ENCODE assay signal across 32 cellular contexts in genomic region chr12:7694556-7694955, GRCh38. TPM values are rescaled to one million over a fixed set of nuclear protein-coding genes. Genes with fewer than 3 reads are reported as not detected.
"Had no signal": no experiment of that assay in that cellular context is flagged by ENCODE, and none has a peak within 500 bp of the region (broad histone marks: within the 10 kb centered on the region; RNA-seq: fewer than 3 reads in every experiment).

No MANE protein-coding gene starts in this region.

- H3K4me1 ChIP-seq: gastrocnemius medialis, sigmoid colon, suprapubic skin had no signal

- H3K4me3 ChIP-seq: gastrocnemius medialis, ovary, sigmoid colon, suprapubic skin, tibial artery, upper lobe of right lung had no signal

- H3K4me3 Mint-ChIP-seq: activated naive CD8-positive, alpha-beta T cell; mesothelial cell of epicardium had no signal

- H3K9me3 Mint-ChIP-seq: mesothelial cell of epicardium, naive B cell had no signal

- DNase-seq: activated CD4-positive, alpha-beta T cell treated with anti-CD3 and anti-CD28 coated beads for 48 hours; activated CD4-positive, alpha-beta T cell treated with anti-CD3 and anti-CD28 coated beads, Interleukin-2, amount 50 U/mL, for 48 hours; activated CD8-positive, alpha-beta memory T cell treated with anti-CD3 and anti-CD28 coated beads for 24 hours; activated effector memory CD4-positive, alpha-beta T cell treated with Interleukin-2 at 50 U/mL for 16 hours; activated naive CD4-positive, alpha-beta T cell treated with Interleukin-2 at 50 U/mL for 16 hours; effector CD4-positive, alpha-beta T cell; erythroblast; gastrocnemius medialis; glutamatergic neuron; islet precursor cell; left cardiac atrium; mammary epithelial cell; naive B cell; ovary; sigmoid colon; small intestine; stimulated activated CD4-positive, alpha-beta T cell treated with anti-CD3 and anti-CD28 coated beads, Interleukin-1b, Interleukin-23, amount 100 ng/mL, for 48 hours; stimulated activated naive CD4-positive, alpha-beta T cell; tibial artery; upper lobe of right lung had no signal

- H3K36me3 ChIP-seq: gastrocnemius medialis, ovary, sigmoid colon, suprapubic skin, tibial artery, upper lobe of right lung had no signal

- H3K36me3 Mint-ChIP-seq: mesothelial cell of epicardium, naive B cell had no signal

- H3K9me3 ChIP-seq: gastrocnemius medialis, ovary, sigmoid colon, suprapubic skin, tibial artery, upper lobe of right lung had no signal

- ATAC-seq: activated CD4-positive, CD25-positive, alpha-beta regulatory T cell treated with anti-CD3 and anti-CD28 coated beads, Interleukin-2, amount 50 U/mL, for 24 hours had no signal

- H3K27me3 ChIP-seq: gastrocnemius medialis, ovary, sigmoid colon, suprapubic skin, tibial artery, upper lobe of right lung had no signal

- H3K27ac ChIP-seq: ovary, sigmoid colon, suprapubic skin, tibial artery, upper lobe of right lung, VCaP had no signal

- H3K27ac Mint-ChIP-seq: activated naive CD8-positive, alpha-beta T cell; mesothelial cell of epicardium; progenitor cell of endocrine pancreas had no signal

RNA-seq across cellular contexts. Expression of gene GDF3, which starts 1.0 kb away (rescaled TPM):
- total RNA-seq: gastrocnemius medialis; liver; mammary epithelial cell; mesothelial cell of epicardium; progenitor cell of endocrine pancreas; renal cortical epithelial cell; sigmoid colon; suprapubic skin; T-helper 1 cell treated with Interleukin-12 subunit alpha and Interleukin-12 subunit beta and Interleukin-4 antibody, amounts not matched to agents 30 ng/mL and 1 ng/mL, for 36 hours had no signal
- polyA plus RNA-seq: liver, mammary epithelial cell, neural cell, sigmoid colon had no signal

RNA-seq across cellular contexts. Expression of gene DPPA3, which starts 16.7 kb away (rescaled TPM):
- total RNA-seq: dermis blood vessel endothelial cell; gastrocnemius medialis; left cardiac atrium; liver; mammary epithelial cell; mesothelial cell of epicardium; ovary; progenitor cell of endocrine pancreas; renal cortical epithelial cell; sigmoid colon; suprapubic skin; T-helper 1 cell treated with Interleukin-12 subunit alpha and Interleukin-12 subunit beta and Interleukin-4 antibody, amounts not matched to agents 30 ng/mL and 1 ng/mL, for 36 hours; upper lobe of right lung had no signal
- polyA plus RNA-seq: adipose tissue, liver, mammary epithelial cell, neural cell, sigmoid colon, small intestine had no signal

RNA-seq across cellular contexts. Expression of gene APOBEC1, which starts 28.8 kb away (rescaled TPM):
- total RNA-seq: dermis blood vessel endothelial cell; gastrocnemius medialis; left cardiac atrium; liver; mammary epithelial cell; mesothelial cell of epicardium; ovary; progenitor cell of endocrine pancreas; renal cortical epithelial cell; sigmoid colon; suprapubic skin; T-helper 1 cell treated with Interleukin-12 subunit alpha and Interleukin-12 subunit beta and Interleukin-4 antibody, amounts not matched to agents 30 ng/mL and 1 ng/mL, for 36 hours; upper lobe of right lung had no signal
- polyA plus RNA-seq: adipose tissue, liver, mammary epithelial cell, neural cell, ovary had no signal

RNA-seq across cellular contexts. Expression of gene CLEC4C, which starts 52.6 kb away (rescaled TPM):
- total RNA-seq: dermis blood vessel endothelial cell; gastrocnemius medialis; left cardiac atrium; mammary epithelial cell; mesothelial cell of epicardium; ovary; progenitor cell of endocrine pancreas; renal cortical epithelial cell; sigmoid colon; suprapubic skin; T-helper 1 cell treated with Interleukin-12 subunit alpha and Interleukin-12 subunit beta and Interleukin-4 antibody, amounts not matched to agents 30 ng/mL and 1 ng/mL, for 36 hours; upper lobe of right lung had no signal
- polyA plus RNA-seq: adipose tissue, liver, mammary epithelial cell, neural cell, small intestine had no signal
